In the genomic region with DNA sequence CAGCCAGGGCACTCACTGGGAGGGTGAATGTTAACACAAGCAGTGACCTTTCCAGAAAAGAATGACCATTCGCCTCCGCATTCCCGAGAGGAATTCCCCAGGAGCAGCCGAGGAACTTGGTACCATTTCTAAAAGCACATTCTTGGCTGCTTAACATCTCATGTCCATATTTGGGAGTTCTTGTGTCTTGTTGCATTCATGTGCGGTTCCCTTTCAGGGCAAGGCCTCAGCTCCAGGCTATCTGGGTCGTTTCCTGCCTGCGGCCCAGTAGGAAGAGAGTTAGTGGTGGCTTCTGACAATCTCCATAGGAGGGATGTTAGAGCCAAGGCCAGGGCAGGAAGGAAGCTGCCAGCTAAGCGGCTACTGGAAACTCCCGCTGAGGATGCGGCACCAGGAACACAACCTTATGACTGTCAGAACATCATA, we compare ENCODE assay signal across 9 cellular contexts. TPM values are rescaled to one million over a fixed set of nuclear protein-coding genes. Genes with fewer than 3 reads are reported as not detected.
DNase-seq lines count a peak whose midpoint lies in the region; ATAC-seq and TF ChIP-seq lines count a peak whose summit lies in the region.
"Had no signal": no experiment of that assay in that cellular context is flagged by ENCODE, and none has a peak within 500 bp of the region (broad histone marks: within the 10 kb centered on the region; RNA-seq: fewer than 3 reads in every experiment).

No MANE protein-coding gene starts in this region.

- TF ChIP-seq CTCF in right atrium auricular region (IDR thresholded peaks at IDR 0.05): no peak
- TF ChIP-seq CTCF in gastrocnemius medialis (IDR thresholded peaks at IDR 0.05 in 4 of 5, conservative IDR thresholded peaks at IDR 0.05 in 1 of 5): no peak

- ATAC-seq in gastrocnemius medialis (peak; percentile 85 to 90), GM21423 (IDR thresholded peaks at IDR 0.05; ENCODE audit: unreplicated experiment) (no peak)

- H3K36me3 ChIP-seq in right atrium auricular region (no peaks in the 10 kb centered on the region), gastrocnemius medialis (no peaks in the 10 kb centered on the region)

- peaks cover 0 to 35% of the 10 kb centered on the region in 2 donors for H3K4me1 ChIP-seq in right atrium auricular region
- peaks cover 11 to 25% of the 10 kb centered on the region in 2 donors for H3K4me1 ChIP-seq in gastrocnemius medialis

- H3K27ac ChIP-seq in right atrium auricular region (peak overlapping the region; percentile 35 to 71), gastrocnemius medialis (peak overlapping the region; percentile 50 to 62 (median 59))
- H3K27ac ChIP-seq: HL-60 had no signal

- TF ChIP-seq POLR2A in gastrocnemius medialis (IDR thresholded peaks at IDR 0.05): no peak

- H3K9me3 ChIP-seq in right atrium auricular region (no peaks in the 10 kb centered on the region), gastrocnemius medialis (no peaks in the 10 kb centered on the region)

- in situ Hi-C loops in gastrocnemius medialis (cut with MboI; ENCODE audit: low sequenced_read_pairs in 4 of 4): no loop called here

- intact Hi-C loops in gastrocnemius medialis (cut with DNase I; ENCODE audit: low total_unique reads): no loop called here

- DNase-seq in GOT3 (lab: John Stamatoyannopoulos, UW) (peak; percentile 21), amniotic epithelial cell (ENCODE audit: low read depth) (peak; percentile 99), right atrium auricular region (ENCODE audit: low spot score) (peak; percentile 88), gastrocnemius medialis (peak; percentile 41 to 70), NCI-H446 treated with DMSO at 0.1 percent for 48 hours (lab: John Stamatoyannopoulos, UW) (no peak), NCI-H524 (lab: John Stamatoyannopoulos, UW) (no peak)
- DNase-seq in activated CD8-positive, alpha-beta memory T cell treated with anti-CD3 and anti-CD28 coated beads for 24 hours: no peak

- no peaks in the 10 kb centered on the region for H3K27me3 ChIP-seq in right atrium auricular region
- H3K27me3 ChIP-seq in gastrocnemius medialis: no peaks in the 10 kb centered on the region

- H3K4me3 ChIP-seq in right atrium auricular region (no peak overlapping the region), gastrocnemius medialis (no peak overlapping the region)

RNA-seq across cellular contexts. Expression of a gene that starts 27.9 kb away (rescaled TPM):
- total RNA-seq in right atrium auricular region (1 to 10 TPM; 5.3 to 6.9 TPM), gastrocnemius medialis (1 to 10 TPM; 2.6 to 7.1 (median 5.0) TPM)

Comparison
In these comparisons a context has a peak if more than half of its experiments do, and no peak if none do; other contexts are left out.
1. DNase-seq: peak in GOT3 (single experiment), amniotic epithelial cell (single experiment), right atrium auricular region (single experiment) and gastrocnemius medialis (2 of 2); none in NCI-H446 treated with DMSO at 0.1 percent for 48 hours (single experiment), activated CD8-positive, alpha-beta memory T cell treated with anti-CD3 and anti-CD28 coated beads for 24 hours (single experiment) and NCI-H524 (0 of 2).